In the genomic region with DNA sequence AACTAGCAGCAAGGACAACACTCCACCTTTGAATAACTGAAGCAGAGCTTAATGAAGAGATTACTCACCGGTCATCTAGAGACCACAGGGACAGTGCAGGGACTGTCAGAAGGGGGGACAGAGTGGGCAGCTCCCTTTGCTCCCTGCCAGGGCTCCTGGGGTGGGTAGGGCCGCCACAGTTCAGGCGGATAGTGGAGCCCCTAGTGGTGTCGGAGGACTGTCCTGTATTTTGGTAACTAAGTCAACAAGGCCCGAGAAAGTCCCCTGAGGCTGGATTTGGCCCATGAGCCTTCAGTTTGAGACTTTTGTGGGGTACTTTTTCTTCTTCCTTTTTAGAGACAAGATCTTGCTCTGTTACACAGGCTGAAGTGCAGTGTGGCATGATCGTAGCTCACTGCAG, we compare ENCODE assay signal across 1 cellular context.
TF ChIP-seq lines count a peak whose summit lies in the region.

No MANE protein-coding gene starts in this region.

TF ChIP-seq in GM23338, 12 proteins besides CTCF, POLR2A, EP300 and RAD21 (continued from another document):
- TF ChIP-seq, protein P1, sequence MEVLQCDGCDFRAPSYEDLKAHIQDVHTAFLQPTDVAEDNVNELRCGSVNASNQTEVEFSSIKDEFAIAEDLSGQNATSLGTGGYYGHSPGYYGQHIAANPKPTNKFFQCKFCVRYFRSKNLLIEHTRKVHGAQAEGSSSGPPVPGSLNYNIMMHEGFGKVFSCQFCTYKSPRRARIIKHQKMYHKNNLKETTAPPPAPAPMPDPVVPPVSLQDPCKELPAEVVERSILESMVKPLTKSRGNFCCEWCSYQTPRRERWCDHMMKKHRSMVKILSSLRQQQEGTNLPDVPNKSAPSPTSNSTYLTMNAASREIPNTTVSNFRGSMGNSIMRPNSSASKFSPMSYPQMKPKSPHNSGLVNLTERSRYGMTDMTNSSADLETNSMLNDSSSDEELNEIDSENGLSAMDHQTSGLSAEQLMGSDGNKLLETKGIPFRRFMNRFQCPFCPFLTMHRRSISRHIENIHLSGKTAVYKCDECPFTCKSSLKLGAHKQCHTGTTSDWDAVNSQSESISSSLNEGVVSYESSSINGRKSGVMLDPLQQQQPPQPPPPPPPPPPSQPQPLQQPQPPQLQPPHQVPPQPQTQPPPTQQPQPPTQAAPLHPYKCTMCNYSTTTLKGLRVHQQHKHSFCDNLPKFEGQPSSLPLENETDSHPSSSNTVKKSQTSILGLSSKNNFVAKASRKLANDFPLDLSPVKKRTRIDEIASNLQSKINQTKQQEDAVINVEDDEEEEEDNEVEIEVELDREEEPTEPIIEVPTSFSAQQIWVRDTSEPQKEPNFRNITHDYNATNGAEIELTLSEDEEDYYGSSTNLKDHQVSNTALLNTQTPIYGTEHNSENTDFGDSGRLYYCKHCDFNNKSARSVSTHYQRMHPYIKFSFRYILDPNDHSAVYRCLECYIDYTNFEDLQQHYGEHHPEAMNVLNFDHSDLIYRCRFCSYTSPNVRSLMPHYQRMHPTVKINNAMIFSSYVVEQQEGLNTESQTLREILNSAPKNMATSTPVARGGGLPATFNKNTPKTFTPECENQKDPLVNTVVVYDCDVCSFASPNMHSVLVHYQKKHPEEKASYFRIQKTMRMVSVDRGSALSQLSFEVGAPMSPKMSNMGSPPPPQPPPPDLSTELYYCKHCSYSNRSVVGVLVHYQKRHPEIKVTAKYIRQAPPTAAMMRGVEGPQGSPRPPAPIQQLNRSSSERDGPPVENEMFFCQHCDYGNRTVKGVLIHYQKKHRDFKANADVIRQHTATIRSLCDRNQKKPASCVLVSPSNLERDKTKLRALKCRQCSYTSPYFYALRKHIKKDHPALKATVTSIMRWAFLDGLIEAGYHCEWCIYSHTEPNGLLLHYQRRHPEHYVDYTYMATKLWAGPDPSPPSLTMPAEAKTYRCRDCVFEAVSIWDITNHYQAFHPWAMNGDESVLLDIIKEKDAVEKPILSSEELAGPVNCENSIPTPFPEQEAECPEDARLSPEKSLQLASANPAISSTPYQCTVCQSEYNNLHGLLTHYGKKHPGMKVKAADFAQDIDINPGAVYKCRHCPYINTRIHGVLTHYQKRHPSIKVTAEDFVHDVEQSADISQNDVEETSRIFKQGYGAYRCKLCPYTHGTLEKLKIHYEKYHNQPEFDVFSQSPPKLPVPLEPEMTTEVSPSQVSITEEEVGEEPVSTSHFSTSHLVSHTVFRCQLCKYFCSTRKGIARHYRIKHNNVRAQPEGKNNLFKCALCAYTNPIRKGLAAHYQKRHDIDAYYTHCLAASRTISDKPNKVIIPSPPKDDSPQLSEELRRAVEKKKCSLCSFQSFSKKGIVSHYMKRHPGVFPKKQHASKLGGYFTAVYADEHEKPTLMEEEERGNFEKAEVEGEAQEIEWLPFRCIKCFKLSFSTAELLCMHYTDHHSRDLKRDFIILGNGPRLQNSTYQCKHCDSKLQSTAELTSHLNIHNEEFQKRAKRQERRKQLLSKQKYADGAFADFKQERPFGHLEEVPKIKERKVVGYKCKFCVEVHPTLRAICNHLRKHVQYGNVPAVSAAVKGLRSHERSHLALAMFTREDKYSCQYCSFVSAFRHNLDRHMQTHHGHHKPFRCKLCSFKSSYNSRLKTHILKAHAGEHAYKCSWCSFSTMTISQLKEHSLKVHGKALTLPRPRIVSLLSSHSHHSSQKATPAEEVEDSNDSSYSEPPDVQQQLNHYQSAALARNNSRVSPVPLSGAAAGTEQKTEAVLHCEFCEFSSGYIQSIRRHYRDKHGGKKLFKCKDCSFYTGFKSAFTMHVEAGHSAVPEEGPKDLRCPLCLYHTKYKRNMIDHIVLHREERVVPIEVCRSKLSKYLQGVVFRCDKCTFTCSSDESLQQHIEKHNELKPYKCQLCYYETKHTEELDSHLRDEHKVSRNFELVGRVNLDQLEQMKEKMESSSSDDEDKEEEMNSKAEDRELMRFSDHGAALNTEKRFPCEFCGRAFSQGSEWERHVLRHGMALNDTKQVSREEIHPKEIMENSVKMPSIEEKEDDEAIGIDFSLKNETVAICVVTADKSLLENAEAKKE (CRISPR knock-in tag; IDR thresholded peaks at IDR 0.05), result no peak
- TF ChIP-seq EZH2 (IDR thresholded peaks at IDR 0.05; ENCODE audit: low read depth, unreplicated experiment) (no peak), ZNF331 (CRISPR knock-in tag; IDR thresholded peaks at IDR 0.05; ENCODE audit: low read depth) (no peak), STAT1 (IDR thresholded peaks at IDR 0.05; ENCODE audit: unreplicated experiment) (no peak), EZH2phosphoT487 (IDR thresholded peaks at IDR 0.05; ENCODE audit: unreplicated experiment) (no peak), CREB1 (CRISPR knock-in tag; IDR thresholded peaks at IDR 0.05; ENCODE audit: low read depth) (no peak), ZNF114 (CRISPR knock-in tag; IDR thresholded peaks at IDR 0.05) (no peak), POLR2AphosphoS5 (IDR thresholded peaks at IDR 0.05; ENCODE audit: low read depth) (no peak), JUNB (IDR thresholded peaks at IDR 0.05; ENCODE audit: unreplicated experiment) (no peak)
- TF ChIP-seq, protein P2, sequence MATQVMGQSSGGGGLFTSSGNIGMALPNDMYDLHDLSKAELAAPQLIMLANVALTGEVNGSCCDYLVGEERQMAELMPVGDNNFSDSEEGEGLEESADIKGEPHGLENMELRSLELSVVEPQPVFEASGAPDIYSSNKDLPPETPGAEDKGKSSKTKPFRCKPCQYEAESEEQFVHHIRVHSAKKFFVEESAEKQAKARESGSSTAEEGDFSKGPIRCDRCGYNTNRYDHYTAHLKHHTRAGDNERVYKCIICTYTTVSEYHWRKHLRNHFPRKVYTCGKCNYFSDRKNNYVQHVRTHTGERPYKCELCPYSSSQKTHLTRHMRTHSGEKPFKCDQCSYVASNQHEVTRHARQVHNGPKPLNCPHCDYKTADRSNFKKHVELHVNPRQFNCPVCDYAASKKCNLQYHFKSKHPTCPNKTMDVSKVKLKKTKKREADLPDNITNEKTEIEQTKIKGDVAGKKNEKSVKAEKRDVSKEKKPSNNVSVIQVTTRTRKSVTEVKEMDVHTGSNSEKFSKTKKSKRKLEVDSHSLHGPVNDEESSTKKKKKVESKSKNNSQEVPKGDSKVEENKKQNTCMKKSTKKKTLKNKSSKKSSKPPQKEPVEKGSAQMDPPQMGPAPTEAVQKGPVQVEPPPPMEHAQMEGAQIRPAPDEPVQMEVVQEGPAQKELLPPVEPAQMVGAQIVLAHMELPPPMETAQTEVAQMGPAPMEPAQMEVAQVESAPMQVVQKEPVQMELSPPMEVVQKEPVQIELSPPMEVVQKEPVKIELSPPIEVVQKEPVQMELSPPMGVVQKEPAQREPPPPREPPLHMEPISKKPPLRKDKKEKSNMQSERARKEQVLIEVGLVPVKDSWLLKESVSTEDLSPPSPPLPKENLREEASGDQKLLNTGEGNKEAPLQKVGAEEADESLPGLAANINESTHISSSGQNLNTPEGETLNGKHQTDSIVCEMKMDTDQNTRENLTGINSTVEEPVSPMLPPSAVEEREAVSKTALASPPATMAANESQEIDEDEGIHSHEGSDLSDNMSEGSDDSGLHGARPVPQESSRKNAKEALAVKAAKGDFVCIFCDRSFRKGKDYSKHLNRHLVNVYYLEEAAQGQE (IDR thresholded peaks at IDR 0.05; ENCODE audit: unreplicated experiment), result no peak
- TF ChIP-seq, protein P3, sequence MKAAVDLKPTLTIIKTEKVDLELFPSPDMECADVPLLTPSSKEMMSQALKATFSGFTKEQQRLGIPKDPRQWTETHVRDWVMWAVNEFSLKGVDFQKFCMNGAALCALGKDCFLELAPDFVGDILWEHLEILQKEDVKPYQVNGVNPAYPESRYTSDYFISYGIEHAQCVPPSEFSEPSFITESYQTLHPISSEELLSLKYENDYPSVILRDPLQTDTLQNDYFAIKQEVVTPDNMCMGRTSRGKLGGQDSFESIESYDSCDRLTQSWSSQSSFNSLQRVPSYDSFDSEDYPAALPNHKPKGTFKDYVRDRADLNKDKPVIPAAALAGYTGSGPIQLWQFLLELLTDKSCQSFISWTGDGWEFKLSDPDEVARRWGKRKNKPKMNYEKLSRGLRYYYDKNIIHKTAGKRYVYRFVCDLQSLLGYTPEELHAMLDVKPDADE (IDR thresholded peaks at IDR 0.05), result no peak
TF ChIP-seq in GM23338: peak in this region for 0.
